In genomic region chr6:53956068-53956711, GRCh38 we compare ENCODE assay signal across 9 cellular contexts.
DNase-seq lines count a peak whose midpoint lies in the region; ATAC-seq and TF ChIP-seq lines count a peak whose summit lies in the region.
"Had no signal": no experiment of that assay in that cellular context is flagged by ENCODE, and none has a peak within 500 bp of the region (broad histone marks: within the 10 kb centered on the region; RNA-seq: fewer than 3 reads in every experiment).

No MANE protein-coding gene starts in this region.

- DNase-seq in DMS53 (lab: John Stamatoyannopoulos, UW) (peak; percentile 90), HuH-7.5 (ENCODE audit: low spot score) (peak; percentile 36), colonic mucosa (peak; percentile 77), left colon (peak; percentile 65 to 86), transverse colon (peak; percentile 84)
- no peak for DNase-seq in activated effector memory CD4-positive, alpha-beta T cell treated with anti-CD3 and anti-CD28 coated beads, Interleukin-2, amount 50 U/mL, for 16 hours

- in situ Hi-C loops in transverse colon (cut with MboI; ENCODE audit: low pct_ligation_motif_present in 1 of 4, low pct_unique_long_range_greater_than_20kb in 1 of 4, low sequenced_read_pairs in 3 of 4), result loop anchor here in 3 of 4 donors (5.0 to 25.0 kb wide), 5 partner anchors 161 to 444 kb away; partner anchors contain the start of gene LRRC1 (in 2 of the 3)

- H3K27me3 ChIP-seq in OCI-LY1 (ENCODE audit: insufficient read depth, low read length), result no peaks in the 10 kb centered on the region
- H3K27me3 ChIP-seq in colonic mucosa, result no peaks in the 10 kb centered on the region
- H3K27me3 ChIP-seq in transverse colon, result peaks cover 3% of the 10 kb centered on the region

- H3K27ac ChIP-seq in OCI-LY1 (ENCODE audit: low read depth, low read length, poor library complexity, severe bottlenecking), result no peak overlapping the region
- no peak overlapping the region for H3K27ac ChIP-seq in colonic mucosa
- no peak overlapping the region for H3K27ac ChIP-seq in transverse colon
- H3K27ac ChIP-seq: skin epidermis had no signal

- no peak for TF ChIP-seq EP300 in transverse colon (IDR thresholded peaks at IDR 0.05; ENCODE audit: low read depth)

- H3K4me3 ChIP-seq in OCI-LY1 (ENCODE audit: low read depth, low read length, poor library complexity, severe bottlenecking) (no peak overlapping the region), colonic mucosa (no peak overlapping the region), transverse colon (no peak overlapping the region)
- H3K4me3 ChIP-seq: skin epidermis had no signal

- no peak overlapping the region for H2AFZ ChIP-seq in OCI-LY1 (ENCODE audit: low read length)

- H3F3A ChIP-seq in OCI-LY1 (ENCODE audit: insufficient read depth, low read length), result no peaks in the 10 kb centered on the region

- no peaks in the 10 kb centered on the region for H3K4me1 ChIP-seq in OCI-LY1 (ENCODE audit: insufficient read depth, low read length, severe bottlenecking)
- H3K4me1 ChIP-seq in colonic mucosa, result no peaks in the 10 kb centered on the region
- H3K4me1 ChIP-seq in transverse colon, result peaks cover 0 to 5% (median 0%) of the 10 kb centered on the region in 4 donors

- TF ChIP-seq POLR2A in transverse colon (IDR thresholded peaks at IDR 0.05), result no peak

- no peak overlapping the region for H3K4me2 ChIP-seq in OCI-LY1 (ENCODE audit: low read length)

- H3K9ac ChIP-seq in OCI-LY1 (ENCODE audit: low read length) (no peak overlapping the region), colonic mucosa (ENCODE audit: low read depth in 2 of 2, low read length in 2 of 2) (no peak overlapping the region)

- intact Hi-C loops in colonic mucosa (cut with DNase I), result loop anchor here (5.0 to 10.0 kb wide), 2 partner anchors 224 to 461 kb away; no protein-coding TSS in a partner anchor
- intact Hi-C loops in left colon (cut with DNase I, micrococcal nuclease), result loop anchor here in 1 of 2 donors (5.0 kb wide), 1 partner anchor 229 kb away; no protein-coding TSS in a partner anchor
- intact Hi-C loops in transverse colon (cut with DNase I; ENCODE audit: low total_unique reads), result no loop called here

- TF ChIP-seq CTCF in OCI-LY1 (IDR thresholded peaks at IDR 0.05; ENCODE audit: low read length) (peak; percentile 77), colonic mucosa (IDR thresholded peaks at IDR 0.05) (peak; percentile 68), transverse colon (IDR thresholded peaks at IDR 0.05) (peak; percentile 67 to 74 (median 71))

- no peaks in the 10 kb centered on the region for H4K20me1 ChIP-seq in OCI-LY1 (ENCODE audit: insufficient read depth, low read length)

- ATAC-seq in GM19467 (IDR thresholded peaks at IDR 0.05; ENCODE audit: unreplicated experiment) (peak; percentile 87), left colon (peak; percentile 100)

- H3K9me2 ChIP-seq in OCI-LY1 (ENCODE audit: low read depth, low read length), result no peaks in the 10 kb centered on the region

- no peaks in the 10 kb centered on the region for H3K36me3 ChIP-seq in OCI-LY1 (ENCODE audit: insufficient read depth, low read length)
- H3K36me3 ChIP-seq in colonic mucosa, result no peaks in the 10 kb centered on the region
- H3K36me3 ChIP-seq in transverse colon, result no peaks in the 10 kb centered on the region

- no peaks in the 10 kb centered on the region for H3K79me2 ChIP-seq in OCI-LY1 (ENCODE audit: insufficient read depth, low read length)

- 29 to 31% methylated on average over 6 of the region's 6 CpGs for WGBS in transverse colon (ENCODE audit: low coverage in 1 of 2), 2 donors

- H3K9me3 ChIP-seq in OCI-LY1 (ENCODE audit: low read length), result no peaks in the 10 kb centered on the region
- H3K9me3 ChIP-seq in colonic mucosa, result no peaks in the 10 kb centered on the region
- H3K9me3 ChIP-seq in transverse colon, result no peaks in the 10 kb centered on the region
